In genomic region chr15:71654714-71655174, GRCh38 we compare ENCODE assay signal across 16 cellular contexts.
DNase-seq lines count a peak whose midpoint lies in the region; ATAC-seq and TF ChIP-seq lines count a peak whose summit lies in the region.
"Had no signal": no experiment of that assay in that cellular context is flagged by ENCODE, and none has a peak within 500 bp of the region (broad histone marks: within the 10 kb centered on the region; RNA-seq: fewer than 3 reads in every experiment).

No MANE protein-coding gene starts in this region.

- no peaks in the 10 kb centered on the region for H3K36me3 Mint-ChIP-seq in CD8-positive, alpha-beta memory T cell

- H3K27ac ChIP-seq in SK-N-SH (ENCODE audit: low read depth in 2 of 2, low read length in 1 of 2): peak overlapping the region; percentile 44 to 82
- H3K27ac ChIP-seq in CD8-positive, alpha-beta memory T cell (ENCODE audit: low read depth, low read length): no peak overlapping the region
- H3K27ac ChIP-seq: neutrophil, SK-N-MC had no signal

- DNase-seq in NCI-H146 (lab: John Stamatoyannopoulos, UW) (peak; percentile 84), SK-N-SH (peak; percentile 47), fibroblast of the aortic adventitia (ENCODE audit: low read depth) (peak; percentile 74), pulmonary artery endothelial cell (ENCODE audit: low read depth, low spot score) (peak; percentile 29), cerebellar cortex (ENCODE audit: low spot score) (no peak)
- DNase-seq in CD8-positive, alpha-beta memory T cell: no peak
- DNase-seq: activated CD4-positive, alpha-beta T cell treated with anti-CD3 and anti-CD28 coated beads for 1 hour; effector memory CD4-positive, alpha-beta T cell; hypothalamus; NCI-H187 treated with DMSO at 0.1 percent for 48 hours; NCI-H524; PC-3; T-helper 9 cell had no signal

- H3K27ac Mint-ChIP-seq in CD8-positive, alpha-beta memory T cell: no peak overlapping the region

- peaks cover 7% of the 10 kb centered on the region for H3F3A ChIP-seq in SK-N-SH (replicated peaks; ENCODE audit: insufficient read depth)

- no peak for ATAC-seq in HG02840 (IDR thresholded peaks at IDR 0.05; ENCODE audit: low FRiP score, unreplicated experiment)
- ATAC-seq: PC-3 had no signal

- H3K4me3 ChIP-seq in SK-N-SH (ENCODE audit: low read depth in 2 of 2, low read length in 1 of 2) (no peak overlapping the region), fibroblast of the aortic adventitia (ENCODE audit: low read depth, low read length) (no peak overlapping the region)
- no peak overlapping the region for H3K4me3 ChIP-seq in CD8-positive, alpha-beta memory T cell (ENCODE audit: low read length)
- H3K4me3 ChIP-seq: SK-N-MC had no signal

- H3K4me1 ChIP-seq in SK-N-SH (ENCODE audit: control insufficient read depth in 1 of 2, insufficient read depth in 2 of 2, low read depth in 1 of 2, low read length in 1 of 2): peaks cover 16% of the 10 kb centered on the region in 2 experiments
- H3K4me1 ChIP-seq in CD8-positive, alpha-beta memory T cell (ENCODE audit: insufficient read depth, low read length): no peaks in the 10 kb centered on the region

- no peaks in the 10 kb centered on the region for H3K36me3 ChIP-seq in SK-N-SH (replicated peaks in 1 of 2; ENCODE audit: control insufficient read depth in 1 of 2, insufficient read depth in 2 of 2, low read length in 1 of 2)
- no peaks in the 10 kb centered on the region for H3K36me3 ChIP-seq in CD8-positive, alpha-beta memory T cell (ENCODE audit: insufficient read depth, low read length)
- H3K36me3 ChIP-seq: neutrophil had no signal

- no peak overlapping the region for H3K9ac ChIP-seq in SK-N-SH

- H3K79me2 ChIP-seq in SK-N-SH (ENCODE audit: insufficient read depth): no peaks in the 10 kb centered on the region

- POLR2A ChIA-PET in SK-N-SH (lab: Yijun Ruan, JAX): no interaction called here
- POLR2A ChIA-PET in CD8-positive, alpha-beta memory T cell (lab: Charles Lee): no interaction called here

- no peaks in the 10 kb centered on the region for H3K9me2 ChIP-seq in SK-N-SH

- H3K4me1 Mint-ChIP-seq in CD8-positive, alpha-beta memory T cell: no peaks in the 10 kb centered on the region

- H3K9me3 ChIP-seq in SK-N-SH: no peaks in the 10 kb centered on the region
- H3K9me3 ChIP-seq in CD8-positive, alpha-beta memory T cell (ENCODE audit: low read length): no peaks in the 10 kb centered on the region
- H3K9me3 ChIP-seq: neutrophil had no signal

- 0 out of 2 replicates have a peak, but pooled peaks have one; percentile 7 for TF ChIP-seq RAD21 in SK-N-SH (IDR thresholded peaks at IDR 0.05; ENCODE audit: low read length)

- peaks cover 0 to 5% of the 10 kb centered on the region in 2 donors for H3K27me3 Mint-ChIP-seq in CD8-positive, alpha-beta memory T cell

- TF ChIP-seq CTCF in SK-N-SH (IDR thresholded peaks at IDR 0.05): no peak
- TF ChIP-seq CTCF in fibroblast of the aortic adventitia (IDR thresholded peaks at IDR 0.05; ENCODE audit: insufficient read depth, low read length): no peak

- no peak overlapping the region for H3K4me3 Mint-ChIP-seq in CD8-positive, alpha-beta memory T cell

- no peaks in the 10 kb centered on the region for H3K9me3 Mint-ChIP-seq in CD8-positive, alpha-beta memory T cell

- H2AFZ ChIP-seq in SK-N-SH (ENCODE audit: low read depth): no peak overlapping the region

- 32% methylated on average over 3 of the region's 3 CpGs for WGBS in SK-N-SH (ENCODE audit: low lambda C conversion rate)

- CTCF ChIA-PET in SK-N-SH (lab: Yijun Ruan, JAX): interaction anchor here (1.2 to 1.5 kb wide), 3 partner anchors 10 to 146 kb away, joined by 3 read pairs; no protein-coding TSS in a partner anchor
- CTCF ChIA-PET in CD8-positive, alpha-beta memory T cell (lab: Charles Lee): no interaction called here

- no peaks in the 10 kb centered on the region for H4K20me1 ChIP-seq in SK-N-SH (ENCODE audit: insufficient read depth)

- no peaks in the 10 kb centered on the region for H3K27me3 ChIP-seq in SK-N-SH (ENCODE audit: insufficient read depth)
- no peaks in the 10 kb centered on the region for H3K27me3 ChIP-seq in CD8-positive, alpha-beta memory T cell (ENCODE audit: insufficient read depth, low read length, poor library complexity, severe bottlenecking)

- TF ChIP-seq EP300 in SK-N-SH (IDR thresholded peaks at IDR 0.05; ENCODE audit: borderline replicate concordance in 1 of 2, low read depth in 1 of 2, low read length in 1 of 2): peak; percentile 71 to 83

- no peak overlapping the region; the same call in 1 of the 2 replicates for H3K4me2 ChIP-seq in SK-N-SH

TF ChIP-seq in SK-N-SH, 30 proteins besides CTCF, POLR2A, EP300 and RAD21 (continues in another document):
- no peak for TF ChIP-seq TAF1 (IDR thresholded peaks at IDR 0.05; ENCODE audit: borderline replicate concordance, low read depth, low read length)
- TF ChIP-seq NRF1 (IDR thresholded peaks at IDR 0.05; ENCODE audit: low read depth, low read length): no peak
- no peak for TF ChIP-seq YY1 (IDR thresholded peaks at IDR 0.05; ENCODE audit: low read depth)
- TF ChIP-seq TEAD4 (IDR thresholded peaks at IDR 0.05; ENCODE audit: borderline replicate concordance, insufficient read depth): peak; percentile 12; the same call in 1 of the 2 replicates
- TF ChIP-seq PBX3 (IDR thresholded peaks at IDR 0.05): no peak
- TF ChIP-seq POLR2AphosphoS5 (IDR thresholded peaks at IDR 0.05; ENCODE audit: low read depth, low read length): peak; percentile 58; the same call in 1 of the 2 replicates
- TF ChIP-seq NFIC (IDR thresholded peaks at IDR 0.05; ENCODE audit: borderline replicate concordance): peak; percentile 53; the same call in 1 of the 2 replicates
- no peak; the same call in 1 of the 2 replicates for TF ChIP-seq FOXM1 (IDR thresholded peaks at IDR 0.05; ENCODE audit: low read depth)
- TF ChIP-seq CHD2 (IDR thresholded peaks at IDR 0.05; ENCODE audit: low read length, partially characterized antibody): peak; percentile 36
- no peak for TF ChIP-seq ZBTB33 (IDR thresholded peaks at IDR 0.05; ENCODE audit: borderline replicate concordance, low read depth)
- TF ChIP-seq FOXJ3 (CRISPR knock-in tag; IDR thresholded peaks at IDR 0.05): no peak
- TF ChIP-seq RXRA (IDR thresholded peaks at IDR 0.05; ENCODE audit: borderline replicate concordance, low read depth): 0 out of 2 replicates have a peak, but pooled peaks have one; percentile 26
- TF ChIP-seq SMC3 (IDR thresholded peaks at IDR 0.05; ENCODE audit: low read depth, low read length): no peak
- TF ChIP-seq USF1 (IDR thresholded peaks at IDR 0.05; ENCODE audit: borderline replicate concordance, low read depth): no peak
- TF ChIP-seq MAX (IDR thresholded peaks at IDR 0.05; ENCODE audit: low read depth): no peak; the same call in 1 of the 2 replicates
- no peak for TF ChIP-seq RFX5 (IDR thresholded peaks at IDR 0.05; ENCODE audit: low read length)
- TF ChIP-seq MEF2A (IDR thresholded peaks at IDR 0.05; ENCODE audit: borderline replicate concordance, low read depth): peak; percentile 4; the same call in 1 of the 2 replicates
- TF ChIP-seq GATA2 (CRISPR knock-in tag; IDR thresholded peaks at IDR 0.05): peak; percentile 45; the same call in 1 of the 2 replicates
- peak; percentile 33; the same call in 1 of the 2 replicates for TF ChIP-seq RCOR1 (IDR thresholded peaks at IDR 0.05; ENCODE audit: low read length)
- no peak for TF ChIP-seq GABPA (IDR thresholded peaks at IDR 0.05; ENCODE audit: low read depth)
- TF ChIP-seq USF2 (IDR thresholded peaks at IDR 0.05; ENCODE audit: borderline replicate concordance, low read depth, low read length): no peak
- no peak; the same call in 1 of the 2 replicates for TF ChIP-seq JUND (IDR thresholded peaks at IDR 0.05)

Comparison
In these comparisons a context has a peak if more than half of its experiments do, and no peak if none do; other contexts are left out.
1. DNase-seq: peak in NCI-H146 (single experiment), SK-N-SH (single experiment), fibroblast of the aortic adventitia (single experiment) and pulmonary artery endothelial cell (single experiment); none in cerebellar cortex (single experiment) and CD8-positive, alpha-beta memory T cell (0 of 5).